Comparison of ENCODE assay signal across 33 cellular contexts in the genomic region with DNA sequence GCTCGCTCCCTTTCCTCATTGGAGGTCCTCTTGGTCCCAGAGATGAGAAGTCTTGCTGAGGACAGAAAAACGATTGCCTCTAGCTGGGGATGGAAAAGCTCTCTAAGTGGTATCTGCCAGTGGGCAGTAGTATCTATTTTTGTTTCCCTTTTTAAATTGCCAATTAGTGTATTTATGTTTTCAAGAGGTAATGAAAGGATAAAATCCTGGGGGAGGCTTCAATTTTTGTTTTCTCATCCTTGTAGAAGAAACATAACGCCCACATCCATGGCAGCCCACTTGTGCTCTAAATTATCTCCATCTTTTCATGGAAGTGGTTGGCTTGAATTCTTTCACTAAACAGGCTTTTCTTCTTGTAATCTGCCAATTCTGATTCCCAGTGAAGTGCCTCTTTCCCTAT. TPM values are rescaled to one million over a fixed set of nuclear protein-coding genes. Genes with fewer than 3 reads are reported as not detected.
"Had no signal": no experiment of that assay in that cellular context is flagged by ENCODE, and none has a peak within 500 bp of the region (broad histone marks: within the 10 kb centered on the region; RNA-seq: fewer than 3 reads in every experiment).

No MANE protein-coding gene starts in this region.

- H3K9me3 ChIP-seq: adrenal gland, breast epithelium, esophagus muscularis mucosa, gastrocnemius medialis had no signal

- H3K4me3 ChIP-seq: adrenal gland, breast epithelium, cardiac muscle cell, coronary artery, dorsolateral prefrontal cortex, esophagus muscularis mucosa, gastrocnemius medialis had no signal

- H3K4me1 ChIP-seq: adrenal gland, breast epithelium, foreskin keratinocyte had no signal

- DNase-seq: activated CD4-positive, alpha-beta memory T cell treated with anti-CD3 and anti-CD28 coated beads for 36 hours; activated CD4-positive, alpha-beta T cell treated with anti-CD3 and anti-CD28 coated beads for 36 hours; activated CD4-positive, alpha-beta T cell treated with anti-CD3 and anti-CD28 coated beads, Interleukin-2, amount 10 ng/mL, durations not matched to agents 24 days and 14 days; activated CD4-positive, CD25-positive, alpha-beta regulatory T cell; activated CD4-positive, CD25-positive, alpha-beta regulatory T cell treated with anti-CD3 and anti-CD28 coated beads, Interleukin-2, amount 50 U/mL, for 72 hours; activated CD8-positive, alpha-beta memory T cell treated with anti-CD3 and anti-CD28 coated beads, Interleukin-2, amount 10 ng/mL, durations not matched to agents 7 days and 5 days; activated CD8-positive, alpha-beta memory T cell treated with anti-CD3 and anti-CD28 coated beads, Interleukin-2, amount 50 U/mL, for 4 hours; activated CD8-positive, alpha-beta T cell treated with anti-CD3 and anti-CD28 coated beads, Interleukin-2, amount 10 ng/mL, durations not matched to agents 7 days and 5 days; activated effector memory CD4-positive, alpha-beta T cell treated with anti-CD3 and anti-CD28 coated beads, Interleukin-2, amount 50 U/mL, for 16 hours; activated naive CD4-positive, alpha-beta T cell treated with anti-CD3 and anti-CD28 coated beads for 36 hours; activated naive CD8-positive, alpha-beta T cell treated with anti-CD3 and anti-CD28 coated beads for 36 hours; activated naive CD8-positive, alpha-beta T cell treated with anti-CD3 and anti-CD28 coated beads, Interleukin-2, amount 50 U/mL, for 24 hours; activated T-cell treated with anti-CD3 and anti-CD28 coated beads, Interleukin-2, amount 50 U/mL, for 1 hour; activated T-cell treated with anti-CD3 and anti-CD28 coated beads, Interleukin-2, amount 50 U/mL, for 48 hours; adrenal gland; amygdala; aorta; dorsolateral prefrontal cortex; effector memory CD4-positive, alpha-beta T cell; endodermal cell; erythroblast; foreskin keratinocyte; gastrocnemius medialis; glutamatergic neuron; T-helper 2 cell had no signal

- H3K27me3 ChIP-seq: adrenal gland, breast epithelium, cardiac muscle cell, esophagus muscularis mucosa, foreskin keratinocyte, gastrocnemius medialis had no signal

- ATAC-seq: activated CD4-positive, alpha-beta T cell treated with anti-CD3 and anti-CD28 coated beads for 36 hours; activated CD8-positive, alpha-beta memory T cell treated with anti-CD3 and anti-CD28 coated beads, Interleukin-2, amount 10 ng/mL, durations not matched to agents 7 days and 5 days; activated CD8-positive, alpha-beta T cell treated with anti-CD3 and anti-CD28 coated beads, Interleukin-2, amount 10 ng/mL, durations not matched to agents 7 days and 5 days; activated naive CD8-positive, alpha-beta T cell treated with anti-CD3 and anti-CD28 coated beads, Interleukin-2, amount 50 U/mL, for 24 hours; foreskin keratinocyte had no signal

- H3K27ac ChIP-seq: adrenal gland, cardiac muscle cell, coronary artery, foreskin keratinocyte had no signal

- H3K36me3 ChIP-seq: adrenal gland, breast epithelium, cardiac muscle cell, gastrocnemius medialis had no signal

RNA-seq across cellular contexts. Expression of a gene that starts 14.3 kb away (rescaled TPM):
- total RNA-seq: activated CD4-positive, alpha-beta memory T cell treated with anti-CD3 and anti-CD28 coated beads for 36 hours; activated CD4-positive, alpha-beta T cell treated with anti-CD3 and anti-CD28 coated beads, Interleukin-2, amount 10 ng/mL, durations not matched to agents 24 days and 14 days; activated CD8-positive, alpha-beta memory T cell treated with anti-CD3 and anti-CD28 coated beads for 36 hours; activated CD8-positive, alpha-beta memory T cell treated with anti-CD3 and anti-CD28 coated beads, Interleukin-2, amount 10 ng/mL, durations not matched to agents 7 days and 5 days; activated CD8-positive, alpha-beta T cell treated with anti-CD3 and anti-CD28 coated beads, Interleukin-2, amount 10 ng/mL, durations not matched to agents 7 days and 5 days; activated naive CD4-positive, alpha-beta T cell treated with anti-CD3 and anti-CD28 coated beads for 36 hours; activated naive CD8-positive, alpha-beta T cell treated with anti-CD3 and anti-CD28 coated beads for 36 hours; activated T-helper 1 cell treated with anti-CD3 and anti-CD28 coated beads, Interleukin-12 subunit alpha, Interleukin-12 subunit beta, Interleukin-2, Interleukin-4 antibody, amounts not matched to agents 30 ng/mL and 10 ng/mL and 1 ng/mL, durations not matched to agents 14 hours and 24 hours and 36 hours; activated T-helper 2 cell treated with anti-CD3 and anti-CD28 coated beads, Interferon-gamma antibody, Interleukin-2, Interleukin-4, amounts not matched to agents 10 μg/mL and 5 μg/mL and 100 μg/mL, durations not matched to agents 14 hours and 24 hours and 36 hours had no signal

RNA-seq across cellular contexts. Expression of a gene that starts 40.8 kb away (rescaled TPM):
- total RNA-seq: activated CD4-positive, alpha-beta T cell treated with anti-CD3 and anti-CD28 coated beads, Interleukin-2, amount 10 ng/mL, durations not matched to agents 24 days and 14 days; activated T-helper 1 cell treated with anti-CD3 and anti-CD28 coated beads, Interleukin-12 subunit alpha, Interleukin-12 subunit beta, Interleukin-2, Interleukin-4 antibody, amounts not matched to agents 30 ng/mL and 10 ng/mL and 1 ng/mL, durations not matched to agents 14 hours and 24 hours and 36 hours; activated T-helper 2 cell treated with anti-CD3 and anti-CD28 coated beads, Interferon-gamma antibody, Interleukin-2, Interleukin-4, amounts not matched to agents 10 μg/mL and 5 μg/mL and 100 μg/mL, durations not matched to agents 14 hours and 24 hours and 36 hours; T-helper 1 cell treated with Interleukin-12 subunit alpha and Interleukin-12 subunit beta and Interleukin-4 antibody, amounts not matched to agents 30 ng/mL and 1 ng/mL, for 36 hours had no signal
- polyA plus RNA-seq: cardiac muscle cell had no signal
